In genomic region chr20:2162823-2163166, GRCh38 we compare ENCODE assay signal across 17 cellular contexts.
DNase-seq lines count a peak whose midpoint lies in the region; ATAC-seq and TF ChIP-seq lines count a peak whose summit lies in the region.
"Had no signal": no experiment of that assay in that cellular context is flagged by ENCODE, and none has a peak within 500 bp of the region (broad histone marks: within the 10 kb centered on the region; RNA-seq: fewer than 3 reads in every experiment).

No MANE protein-coding gene starts in this region.

- peak; percentile 54 for DNase-seq in activated effector memory CD4-positive, alpha-beta T cell treated with anti-CD3 and anti-CD28 coated beads, Interleukin-2, amount 50 U/mL, for 16 hours
- no peak for DNase-seq in activated effector memory CD4-positive, alpha-beta T cell treated with Interleukin-2 at 50 U/mL for 16 hours
- DNase-seq in islet precursor cell (peak; percentile 44), retina (peak; percentile 90), upper lobe of right lung (no peak), NCI-H2227 (lab: John Stamatoyannopoulos, UW; ENCODE audit: unreplicated experiment) (no peak), NCI-H510A (lab: John Stamatoyannopoulos, UW) (no peak)
- DNase-seq in stimulated activated naive CD8-positive, alpha-beta T cell treated with anti-CD3 and anti-CD28 coated beads, Interleukin-15, amount 100 ng/mL, for 72 hours, result no peak
- DNase-seq: 8988T; Calu3; CD8-positive, alpha-beta T cell; DMS79 treated with DMSO at 0.1 percent for 48 hours; GF-D8; HCEC 1CT had no signal

- no peaks in the 10 kb centered on the region for H3K4me1 ChIP-seq in upper lobe of right lung

- H3K4me3 ChIP-seq in upper lobe of right lung, result no peak overlapping the region
- H3K4me3 ChIP-seq: BLaER1 treated with 17β-estradiol and CSF1 and Interleukin-3, amounts not matched to agents 10 nM and 100 nM; GM23338 had no signal

- H3K4me3 Mint-ChIP-seq in stimulated activated naive CD8-positive, alpha-beta T cell treated with anti-CD3 and anti-CD28 coated beads, Interleukin-15, amount 100 ng/mL, for 72 hours, result no peak overlapping the region
- H3K4me3 Mint-ChIP-seq: B cell; CD8-positive, alpha-beta T cell; GM23338 had no signal

- no peaks in the 10 kb centered on the region for H3K9me3 ChIP-seq in upper lobe of right lung
- H3K9me3 ChIP-seq: BLaER1 treated with 17β-estradiol and CSF1 and Interleukin-3, amounts not matched to agents 10 nM and 100 nM had no signal

- no peak overlapping the region for H3K27ac ChIP-seq in upper lobe of right lung
- H3K27ac ChIP-seq: BLaER1 treated with 17β-estradiol and CSF1 and Interleukin-3, amounts not matched to agents 10 nM and 100 nM had no signal

- H3K27me3 Mint-ChIP-seq in stimulated activated naive CD8-positive, alpha-beta T cell treated with anti-CD3 and anti-CD28 coated beads, Interleukin-15, amount 100 ng/mL, for 72 hours, result no peaks in the 10 kb centered on the region

- no peaks in the 10 kb centered on the region for H3K9me3 Mint-ChIP-seq in stimulated activated naive CD8-positive, alpha-beta T cell treated with anti-CD3 and anti-CD28 coated beads, Interleukin-15, amount 100 ng/mL, for 72 hours
- H3K9me3 Mint-ChIP-seq: CD8-positive, alpha-beta T cell; GM23338 had no signal

- peak overlapping the region in 1 of 2 donors; percentile 43 for H3K27ac Mint-ChIP-seq in stimulated activated naive CD8-positive, alpha-beta T cell treated with anti-CD3 and anti-CD28 coated beads, Interleukin-15, amount 100 ng/mL, for 72 hours
- H3K27ac Mint-ChIP-seq: B cell; CD8-positive, alpha-beta T cell; GM23338 had no signal

- peaks cover 1% of the 10 kb centered on the region for H3K27me3 ChIP-seq in upper lobe of right lung
- H3K27me3 ChIP-seq: BLaER1 treated with 17β-estradiol and CSF1 and Interleukin-3, amounts not matched to agents 10 nM and 100 nM had no signal

- H3K4me1 Mint-ChIP-seq in stimulated activated naive CD8-positive, alpha-beta T cell treated with anti-CD3 and anti-CD28 coated beads, Interleukin-15, amount 100 ng/mL, for 72 hours, result no peaks in the 10 kb centered on the region
- H3K4me1 Mint-ChIP-seq: B cell had no signal

- peak; percentile 22 for ATAC-seq in upper lobe of right lung
- no peak for ATAC-seq in stimulated activated naive CD8-positive, alpha-beta T cell treated with anti-CD3 and anti-CD28 coated beads, Interleukin-15, amount 100 ng/mL, for 72 hours
- ATAC-seq: CD8-positive, alpha-beta T cell; GM23338 had no signal

- H3K36me3 ChIP-seq in upper lobe of right lung, result no peaks in the 10 kb centered on the region
- H3K36me3 ChIP-seq: BLaER1 treated with 17β-estradiol and CSF1 and Interleukin-3, amounts not matched to agents 10 nM and 100 nM had no signal

- intact Hi-C loops in upper lobe of right lung (cut with DNase I), result loop anchor here (10.0 kb wide), 1 partner anchor 78 kb away; no protein-coding TSS in a partner anchor

- no peak for TF ChIP-seq CTCF in upper lobe of right lung (IDR thresholded peaks at IDR 0.05)

Comparison
In these comparisons a context has a peak if more than half of its experiments do, and no peak if none do; other contexts are left out.
1. DNase-seq: peak in activated effector memory CD4-positive, alpha-beta T cell treated with anti-CD3 and anti-CD28 coated beads, Interleukin-2, amount 50 U/mL, for 16 hours (single experiment), islet precursor cell (single experiment) and retina (single experiment); none in activated effector memory CD4-positive, alpha-beta T cell treated with Interleukin-2 at 50 U/mL for 16 hours (single experiment), upper lobe of right lung (single experiment), stimulated activated naive CD8-positive, alpha-beta T cell treated with anti-CD3 and anti-CD28 coated beads, Interleukin-15, amount 100 ng/mL, for 72 hours (0 of 2), NCI-H2227 (single experiment) and NCI-H510A (single experiment).